Comparison of ENCODE assay signal across 7 cellular contexts in the genomic region with DNA sequence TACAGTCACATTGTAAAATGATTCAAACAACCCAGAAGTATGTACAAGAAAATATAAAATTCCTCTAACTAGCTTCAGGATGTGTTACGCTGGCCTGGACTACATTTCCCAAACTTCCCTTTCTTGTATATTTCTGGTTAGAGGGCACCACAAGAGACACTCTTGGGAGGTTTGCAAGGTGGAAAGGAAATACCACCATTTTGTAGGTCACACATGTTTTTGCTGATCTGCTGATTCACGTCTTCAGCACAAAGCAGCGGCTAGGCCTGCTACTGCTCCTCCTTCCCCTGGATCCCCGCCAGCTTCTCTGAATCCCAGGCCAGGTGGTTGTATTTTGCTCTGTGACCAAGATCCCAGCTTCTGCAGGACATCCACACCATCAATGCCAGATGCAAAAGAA.
DNase-seq lines count a peak whose midpoint lies in the region; FAIRE-seq and TF ChIP-seq lines count a peak whose summit lies in the region.

No MANE protein-coding gene starts in this region.

- no peak overlapping the region for H3K27ac ChIP-seq in endodermal cell (ENCODE audit: low read depth, low read length)
- no peak overlapping the region for H3K27ac ChIP-seq in stomach

- H3K9me3 ChIP-seq in endodermal cell (ENCODE audit: control insufficient read depth, low read length) (peaks cover 4% of the 10 kb centered on the region), stomach (no peaks in the 10 kb centered on the region), MG63 (no peaks in the 10 kb centered on the region)

- H3K27ac Mint-ChIP-seq in endodermal cell = no peak overlapping the region

- TF ChIP-seq POLR2A in H54 (IDR thresholded peaks at IDR 0.05; ENCODE audit: low read depth, low read length) (no peak), stomach (IDR thresholded peaks at IDR 0.05) (no peak)

- H3K4me1 ChIP-seq in endodermal cell (ENCODE audit: control insufficient read depth, insufficient read depth, low read length) = peaks cover 13% of the 10 kb centered on the region
- peaks cover 0 to 7% (median 2%) of the 10 kb centered on the region in 4 donors for H3K4me1 ChIP-seq in stomach

- H3K9ac ChIP-seq in endodermal cell (ENCODE audit: extremely low read depth, low read length, poor library complexity, severe bottlenecking) = no peak overlapping the region

- H3K27me3 ChIP-seq in endodermal cell (ENCODE audit: control insufficient read depth, insufficient read depth, low read length, poor library complexity, severe bottlenecking) (no peaks in the 10 kb centered on the region), stomach (no peaks in the 10 kb centered on the region), MG63 (no peaks in the 10 kb centered on the region)

- no peak overlapping the region for H3K4me3 ChIP-seq in endodermal cell (ENCODE audit: low read length)
- H3K4me3 ChIP-seq in stomach = no peak overlapping the region
- H3K4me3 ChIP-seq in MG63 = no peak overlapping the region

- H3K36me3 ChIP-seq in endodermal cell (ENCODE audit: control insufficient read depth, insufficient read depth, low read length) (peaks cover 30% of the 10 kb centered on the region), stomach (peaks cover 0 to 11% (median 7%) of the 10 kb centered on the region in 4 donors), MG63 (no peaks in the 10 kb centered on the region; the same call in 1 of the 2 replicates)

- peaks cover 24% of the 10 kb centered on the region for H3K4me1 Mint-ChIP-seq in endodermal cell

- TF ChIP-seq EP300 in stomach (IDR thresholded peaks at IDR 0.05) = no peak

- TF ChIP-seq CTCF in endodermal cell (conservative IDR thresholded peaks at IDR 0.05) (no peak), stomach (IDR thresholded peaks at IDR 0.05) (no peak)

- DNase-seq in H54 (ENCODE audit: insufficient read length, low spot score) (peak; percentile 12), NCI-H748 treated with DMSO at 0.1 percent for 48 hours (lab: John Stamatoyannopoulos, UW) (peak; percentile 43), endodermal cell (peak; percentile 34), stomach (peak; percentile 40), medulla oblongata (ENCODE audit: extremely low spot score) (no peak), MG63 (no peak)
- no peak for DNase-seq in activated T-cell treated with anti-CD3 and anti-CD28 coated beads, Interleukin-2, amount 50 U/mL, for 48 hours

- peaks cover 17% of the 10 kb centered on the region for H3K9me3 Mint-ChIP-seq in endodermal cell

- no peaks in the 10 kb centered on the region for H3K27me3 Mint-ChIP-seq in endodermal cell (ENCODE audit: insufficient read depth)

- WGBS in endodermal cell (ENCODE audit: insufficient coverage in 1 of 2, insufficient read length in 1 of 2), 2 experiments = 93% methylated on average over 4 of the region's 4 CpGs
- 53 to 72% (median 64%) methylated on average over 4 of the region's 4 CpGs for WGBS in stomach, 5 donors

- intact Hi-C loops in stomach (cut with DNase I; ENCODE audit: low total_unique reads) = no loop called here

- H3K36me3 Mint-ChIP-seq in endodermal cell (ENCODE audit: low read depth) = peaks cover 50% of the 10 kb centered on the region

- no peak for FAIRE-seq in H54 (lab: Jason Lieb, UNC)

- no peak overlapping the region for H3K4me3 Mint-ChIP-seq in endodermal cell

Comparison
In these comparisons a context has a peak if more than half of its experiments do, and no peak if none do; other contexts are left out.
1. DNase-seq: peak in H54 (single experiment), NCI-H748 treated with DMSO at 0.1 percent for 48 hours (single experiment), endodermal cell (single experiment) and stomach (single experiment); none in medulla oblongata (single experiment), activated T-cell treated with anti-CD3 and anti-CD28 coated beads, Interleukin-2, amount 50 U/mL, for 48 hours (0 of 2) and MG63 (single experiment).